Comparison of ENCODE assay signal across 8 cellular contexts in genomic region chr2:119366649-119367471, GRCh38. TPM values are rescaled to one million over a fixed set of nuclear protein-coding genes. Genes with fewer than 3 reads are reported as not detected.
DNase-seq lines count a peak whose midpoint lies in the region; ATAC-seq and TF ChIP-seq lines count a peak whose summit lies in the region.

TSS of gene C2orf76 (minus strand) at chr2:119366834. CDS start at chr2:119339959, 26,875 bp downstream.
TSS of gene DBI (plus strand) at chr2:119366977. CDS start at chr2:119367052, 75 bp downstream.

- ATAC-seq in natural killer cell treated with Interleukin-12 subunit alpha and Interleukin-12 subunit beta and Interleukin-15 and Interleukin-18, amount 100 ng/mL, for 72 hours, result peak; percentile 98
- ATAC-seq in stimulated activated naive CD8-positive, alpha-beta T cell treated with anti-CD3 and anti-CD28 coated beads, Interleukin-15, Interleukin-2, amounts not matched to agents 100 U/mL and 50 U/mL, for 24 hours, result peak; percentile 96

- H3K27ac Mint-ChIP-seq in natural killer cell treated with Interleukin-12 subunit alpha and Interleukin-12 subunit beta and Interleukin-15 and Interleukin-18, amount 100 ng/mL, for 72 hours, result peak within 1 kb of the TSS; percentile 98 to 100

- H3K27me3 Mint-ChIP-seq in natural killer cell treated with Interleukin-12 subunit alpha and Interleukin-12 subunit beta and Interleukin-15 and Interleukin-18, amount 100 ng/mL, for 72 hours, result no peaks in the 10 kb centered on the region

- H3K4me3 Mint-ChIP-seq in natural killer cell treated with Interleukin-12 subunit alpha and Interleukin-12 subunit beta and Interleukin-15 and Interleukin-18, amount 100 ng/mL, for 72 hours, result peak within 1 kb of the TSS; percentile 92

- H3K27ac ChIP-seq in RWPE1, result peak within 1 kb of the TSS; percentile 82

- TF ChIP-seq CTCF in LNCaP clone FGC (IDR thresholded peaks at IDR 0.05; ENCODE audit: control insufficient read depth, extremely low read depth, insufficient read depth) (no peak), RWPE1 (conservative IDR thresholded peaks at IDR 0.05; ENCODE audit: low read depth) (no peak)

- POLR2A ChIA-PET in RWPE1 (lab: Yijun Ruan, JAX; ENCODE audit: low non-redundant PET), result interaction anchor here (1.0 kb wide), 1 partner anchor 15 kb away, joined by 3 read pairs; no protein-coding TSS in a partner anchor

- peak; percentile 98 for DNase-seq in Daoy (ENCODE audit: low read depth)
- DNase-seq in GOT3 (lab: John Stamatoyannopoulos, UW), result peak; percentile 83
- DNase-seq in LNCaP clone FGC (ENCODE audit: low read depth), result peak; percentile 96
- DNase-seq in RWPE1 (ENCODE audit: low spot score), result peak; percentile 98
- peak; percentile 88 for DNase-seq in activated T-helper 9 cell treated with anti-CD3 and anti-CD28 coated beads, Interleukin-2, amount 50 U/mL, for 16 hours (ENCODE audit: low read depth)
- peak; percentile 89 for DNase-seq in fibroblast of peridontal ligament (ENCODE audit: extremely low read depth)
- DNase-seq in natural killer cell treated with Interleukin-12 subunit alpha and Interleukin-12 subunit beta and Interleukin-15 and Interleukin-18, amount 100 ng/mL, for 72 hours (ENCODE audit: low spot score), result peak; percentile 96
- DNase-seq in stimulated activated naive CD8-positive, alpha-beta T cell treated with anti-CD3 and anti-CD28 coated beads, Interleukin-15, Interleukin-2, amounts not matched to agents 100 U/mL and 50 U/mL, for 24 hours, result peak; percentile 93

- no peaks in the 10 kb centered on the region for H3K9me3 Mint-ChIP-seq in natural killer cell treated with Interleukin-12 subunit alpha and Interleukin-12 subunit beta and Interleukin-15 and Interleukin-18, amount 100 ng/mL, for 72 hours

- peaks cover 38 to 49% of the 10 kb centered on the region in 2 donors for H3K4me1 Mint-ChIP-seq in natural killer cell treated with Interleukin-12 subunit alpha and Interleukin-12 subunit beta and Interleukin-15 and Interleukin-18, amount 100 ng/mL, for 72 hours (ENCODE audit: low read depth in 2 of 2)

- H3K36me3 Mint-ChIP-seq in natural killer cell treated with Interleukin-12 subunit alpha and Interleukin-12 subunit beta and Interleukin-15 and Interleukin-18, amount 100 ng/mL, for 72 hours, result peaks cover 14% of the 10 kb centered on the region

- CTCF ChIA-PET in RWPE1 (lab: Yijun Ruan, JAX), result no interaction called here

- peak within 1 kb of the TSS; percentile 81 for H3K4me3 ChIP-seq in LNCaP clone FGC (ENCODE audit: low read depth, low read length)

RNA-seq across cellular contexts. Expression of gene C2orf76, which starts in this region (rescaled TPM):
- total RNA-seq in Daoy (2014; rRNA removed; shearing (Covaris generic)), result 15.9 and 19.6 TPM in 2 replicates
- 10 to 100 TPM in 1 of 2 donors, 1 to 10 TPM in 1; 6.5 to 10.9 TPM for total RNA-seq in natural killer cell treated with Interleukin-12 subunit alpha and Interleukin-12 subunit beta and Interleukin-15 and Interleukin-18, amount 100 ng/mL, for 72 hours

RNA-seq across cellular contexts. Expression of gene DBI, which starts in this region (rescaled TPM):
- 93.6 and 133 TPM in 2 replicates for total RNA-seq in Daoy (2014; rRNA removed; shearing (Covaris generic))
- 100 to 1,000 TPM; 161 to 187 TPM for total RNA-seq in natural killer cell treated with Interleukin-12 subunit alpha and Interleukin-12 subunit beta and Interleukin-15 and Interleukin-18, amount 100 ng/mL, for 72 hours

Comparison
In these comparisons a context has a peak if more than half of its experiments do, and no peak if none do; other contexts are left out.
1. Peak in every context shown above with its lines: DNase-seq, ATAC-seq, H3K4me3 ChIP-seq and H3K27ac ChIP-seq.